In the genomic region with DNA sequence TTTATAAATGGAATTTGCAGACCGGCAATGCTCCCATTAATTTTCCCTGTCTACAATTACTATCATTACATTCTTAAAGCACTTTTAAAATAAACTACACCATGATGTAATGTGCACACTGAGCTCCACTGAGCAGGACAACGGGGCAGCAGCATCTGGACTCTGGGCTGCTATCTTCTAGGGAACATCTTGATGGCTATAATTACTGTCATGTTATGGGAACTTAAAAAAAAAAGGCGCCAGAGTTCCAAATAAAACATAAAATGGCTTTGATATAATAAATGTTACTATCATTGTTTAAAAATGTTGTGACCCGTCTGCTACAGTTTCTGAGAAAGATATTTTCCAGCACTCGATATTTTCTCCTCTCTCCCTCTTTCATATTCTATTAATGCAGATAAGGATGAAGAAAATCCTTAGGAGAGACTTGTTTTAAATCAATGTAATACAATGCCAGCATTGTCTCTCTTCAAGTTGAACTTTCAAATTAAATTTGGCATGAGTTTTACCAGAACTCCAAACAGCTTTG, we compare ENCODE assay signal across 16 cellular contexts.
DNase-seq lines count a peak whose midpoint lies in the region; ATAC-seq and TF ChIP-seq lines count a peak whose summit lies in the region.
"Had no signal": no experiment of that assay in that cellular context is flagged by ENCODE, and none has a peak within 500 bp of the region (broad histone marks: within the 10 kb centered on the region; RNA-seq: fewer than 3 reads in every experiment).

No MANE protein-coding gene starts in this region.

- H4K20me1 ChIP-seq in IMR-90 (ENCODE audit: insufficient read depth, low read length) = no peaks in the 10 kb centered on the region

- H2AFZ ChIP-seq in IMR-90 (replicated peaks; ENCODE audit: low read length, poor library complexity) = no peak overlapping the region

- TF ChIP-seq RAD21 in IMR-90 (IDR thresholded peaks at IDR 0.05; ENCODE audit: low read length) = no peak

- peaks cover 3% of the 10 kb centered on the region for H3K4me1 ChIP-seq in IMR-90 (ENCODE audit: control insufficient read depth, insufficient read depth, low read length)
- H3K4me1 ChIP-seq in gastroesophageal sphincter = peaks cover 4 to 62% (median 17%) of the 10 kb centered on the region in 3 donors

- TF ChIP-seq CTCF in AG04450 (IDR thresholded peaks at IDR 0.05; ENCODE audit: low read depth, low read length) (no peak), IMR-90 (conservative IDR thresholded peaks at IDR 0.05; ENCODE audit: low read depth, low read length) (no peak), gastroesophageal sphincter (IDR thresholded peaks at IDR 0.05) (no peak), nephron (IDR thresholded peaks at IDR 0.05; ENCODE audit: unreplicated experiment in 3 of 3) (no peak)

- H3K4me2 ChIP-seq in IMR-90 (ENCODE audit: low read depth, low read length) = no peak overlapping the region

- H3K27ac Mint-ChIP-seq in nephron = peak overlapping the region; percentile 28 to 83 (median 66)
- H3K27ac Mint-ChIP-seq: H9 had no signal

- peaks cover 30% of the 10 kb centered on the region for H3K4me1 Mint-ChIP-seq in nephron
- H3K4me1 Mint-ChIP-seq: H9 had no signal

- H3K4ac ChIP-seq in IMR-90 (ENCODE audit: low read depth, low read length) = no peak overlapping the region

- dilution Hi-C loops in IMR-90 (cut with HindIII; ENCODE audit: low sequenced_read_pairs, unreplicated experiment) = no loop called here

- no peak overlapping the region for H2AK5ac ChIP-seq in IMR-90 (ENCODE audit: low read depth, low read length)

- H3K18ac ChIP-seq in IMR-90 (ENCODE audit: low read depth, low read length) = no peak overlapping the region

- peaks cover 3% of the 10 kb centered on the region for H3K9me3 Mint-ChIP-seq in nephron
- H3K9me3 Mint-ChIP-seq: H9 had no signal

- H3K4me3 ChIP-seq in AG04450 (ENCODE audit: low read depth, low read length) (no peak overlapping the region), IMR-90 (ENCODE audit: insufficient read depth, low read depth, low read length) (no peak overlapping the region), gastroesophageal sphincter (no peak overlapping the region)

- WGBS in IMR-90 (ENCODE audit: extremely low coverage in 2 of 2, insufficient read length in 1 of 2), 2 experiments = no CpG with 5 or more reads among the region's 5 CpGs
- WGBS in gastroesophageal sphincter (ENCODE audit: low coverage in 1 of 2), 2 donors = 10 to 11% methylated on average over 5 of the region's 5 CpGs

- H3K36me3 Mint-ChIP-seq in nephron (ENCODE audit: low read depth) = no peaks in the 10 kb centered on the region

- no peak overlapping the region for H4K8ac ChIP-seq in IMR-90 (ENCODE audit: low read depth in 2 of 2, low read length in 2 of 2)

- H3K36me3 ChIP-seq in IMR-90 (ENCODE audit: control insufficient read depth, insufficient read depth, low read length) (no peaks in the 10 kb centered on the region), gastroesophageal sphincter (no peaks in the 10 kb centered on the region)

- no peak overlapping the region for H2AK9ac ChIP-seq in IMR-90 (replicated peaks; ENCODE audit: low read depth, low read length, poor library complexity)

- H4K91ac ChIP-seq in IMR-90 (ENCODE audit: insufficient read depth, low read depth, low read length) = no peak overlapping the region

- no peak overlapping the region for H3K56ac ChIP-seq in IMR-90 (ENCODE audit: extremely low read depth, insufficient read depth, low read length)

- H3K27me3 ChIP-seq in AG04450 (ENCODE audit: control insufficient read depth, insufficient read depth, low read length) (no peaks in the 10 kb centered on the region), IMR-90 (ENCODE audit: control insufficient read depth, insufficient read depth, low read length) (no peaks in the 10 kb centered on the region), gastroesophageal sphincter (no peaks in the 10 kb centered on the region)

- H2BK5ac ChIP-seq in IMR-90 (ENCODE audit: low read depth, low read length, poor library complexity, severe bottlenecking) = no peak overlapping the region

- ATAC-seq in IMR-90 (ENCODE audit: low read depth) (peak; percentile 91), gastroesophageal sphincter (no peak)
- ATAC-seq: Panc1 had no signal

- H3K14ac ChIP-seq in IMR-90 (replicated peaks; ENCODE audit: low read depth, low read length) = no peak overlapping the region

- H2BK20ac ChIP-seq in IMR-90 (ENCODE audit: low read depth, low read length) = no peak overlapping the region

- H3K27ac ChIP-seq in AG04450 (ENCODE audit: low read depth, low read length) (no peak overlapping the region), IMR-90 (ENCODE audit: insufficient read depth, low read length) (no peak overlapping the region), gastroesophageal sphincter (peak overlapping the region in 3 of 4 donors; percentile 12 to 55 (median 49))

- no peak overlapping the region for H3K23ac ChIP-seq in IMR-90 (ENCODE audit: low read depth, low read length)

- no peak for TF ChIP-seq POLR2A in IMR-90 (IDR thresholded peaks at IDR 0.05; ENCODE audit: low read depth, low read length)
- no peak for TF ChIP-seq POLR2A in gastroesophageal sphincter (IDR thresholded peaks at IDR 0.05)

- CTCF ChIA-PET in AG04450 (lab: Charles Lee) = interaction anchor here (0.8 kb wide), 1 partner anchor 172 kb away, joined by 3 read pairs; no protein-coding TSS in a partner anchor
- CTCF ChIA-PET in IMR-90 (lab: Yijun Ruan, JAX) = no interaction called here

- BruUV-seq in IMR-90 (replicated peaks; lab: Mats Ljungman, UMichigan) = no TSS peak

- H3K9ac ChIP-seq in IMR-90 (ENCODE audit: low read depth, low read length) = no peak overlapping the region

- POLR2A ChIA-PET in AG04450 (lab: Yijun Ruan, JAX) = interaction anchor here (1.1 to 1.2 kb wide), 2 partner anchors 10 to 68 kb away, joined by 3 to 5 read pairs; no protein-coding TSS in a partner anchor
- POLR2A ChIA-PET in IMR-90 (lab: Charles Lee; ENCODE audit: unreplicated experiment) = no interaction called here

- no peaks in the 10 kb centered on the region for H3K9me3 ChIP-seq in AG04450 (ENCODE audit: control insufficient read depth, insufficient read depth, low read length)
- H3K9me3 ChIP-seq in IMR-90 (ENCODE audit: control insufficient read depth, insufficient read depth, low read length) = no peaks in the 10 kb centered on the region
- H3K9me3 ChIP-seq in gastroesophageal sphincter = no peaks in the 10 kb centered on the region

- no peak overlapping the region for H4K5ac ChIP-seq in IMR-90 (ENCODE audit: low read depth, low read length)

- H3K9me1 ChIP-seq in IMR-90 (ENCODE audit: insufficient read depth, low read length) = peaks cover 13% of the 10 kb centered on the region; the same call in 1 of the 2 replicates

- intact Hi-C loops in IMR-90 (cut with micrococcal nuclease) = no loop called here

- no peak for TF ChIP-seq EP300 in gastroesophageal sphincter (IDR thresholded peaks at IDR 0.05)

- DNase-seq in AG04450 (ENCODE audit: low read depth, low spot score) (peak; percentile 21), IMR-90 (peak; percentile 65), NCI-H187 treated with DMSO at 0.1 percent for 48 hours (lab: John Stamatoyannopoulos, UW) (no peak)
- DNase-seq in stimulated activated naive CD4-positive, alpha-beta T cell (lab: John Stamatoyannopoulos, UW) = no peak
- no peak for DNase-seq in activated CD4-positive, CD25-positive, alpha-beta regulatory T cell (lab: John Stamatoyannopoulos, UW)
- DNase-seq: AML-193, DMS79, H9, NCI-H1105, NCI-H1694, NCI-H2107, NCI-H2227 treated with DMSO at 0.1 percent for 48 hours, NCI-H524 had no signal

- H3K79me1 ChIP-seq in IMR-90 (ENCODE audit: low read depth in 1 of 2, low read length in 2 of 2) = no peaks in the 10 kb centered on the region

- no peak overlapping the region for H2BK15ac ChIP-seq in IMR-90 (ENCODE audit: low read depth, low read length)

- no peak overlapping the region for H2BK120ac ChIP-seq in IMR-90 (ENCODE audit: low read depth, low read length)

- H3K27me3 Mint-ChIP-seq in nephron (ENCODE audit: low read depth) = peaks cover 8% of the 10 kb centered on the region

- H3K4me3 Mint-ChIP-seq in nephron = no peak overlapping the region
- H3K4me3 Mint-ChIP-seq: H9 had no signal

- in situ Hi-C loops in IMR-90 (cut with MboI; ENCODE audit: low sequenced_read_pairs) = no loop called here

TF ChIP-seq in IMR-90, 13 proteins besides CTCF, POLR2A, EP300 and RAD21:
- TF ChIP-seq BHLHE40 (IDR thresholded peaks at IDR 0.05; ENCODE audit: low read depth, low read length) = no peak
- no peak for TF ChIP-seq NFE2L2 (IDR thresholded peaks at IDR 0.05; ENCODE audit: low read depth, low read length)
- no peak for TF ChIP-seq MXI1 (IDR thresholded peaks at IDR 0.05; ENCODE audit: borderline replicate concordance, low read depth, low read length)
- TF ChIP-seq RCOR1 (IDR thresholded peaks at IDR 0.05; ENCODE audit: insufficient replicate concordance, low read length) = no peak
- TF ChIP-seq USF2 (IDR thresholded peaks at IDR 0.05; ENCODE audit: low read depth, low read length) = no peak
- TF ChIP-seq, protein P1, sequence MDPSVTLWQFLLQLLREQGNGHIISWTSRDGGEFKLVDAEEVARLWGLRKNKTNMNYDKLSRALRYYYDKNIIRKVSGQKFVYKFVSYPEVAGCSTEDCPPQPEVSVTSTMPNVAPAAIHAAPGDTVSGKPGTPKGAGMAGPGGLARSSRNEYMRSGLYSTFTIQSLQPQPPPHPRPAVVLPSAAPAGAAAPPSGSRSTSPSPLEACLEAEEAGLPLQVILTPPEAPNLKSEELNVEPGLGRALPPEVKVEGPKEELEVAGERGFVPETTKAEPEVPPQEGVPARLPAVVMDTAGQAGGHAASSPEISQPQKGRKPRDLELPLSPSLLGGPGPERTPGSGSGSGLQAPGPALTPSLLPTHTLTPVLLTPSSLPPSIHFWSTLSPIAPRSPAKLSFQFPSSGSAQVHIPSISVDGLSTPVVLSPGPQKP (IDR thresholded peaks at IDR 0.05; ENCODE audit: borderline replicate concordance, low read depth, low read length) = no peak
- TF ChIP-seq CHD1 (IDR thresholded peaks at IDR 0.05; ENCODE audit: low read depth, low read length) = no peak
- TF ChIP-seq RFX5 (IDR thresholded peaks at IDR 0.05; ENCODE audit: low read depth, low read length) = no peak

Comparison
In these comparisons a context has a peak if more than half of its experiments do, and no peak if none do; other contexts are left out.
1. DNase-seq: peak in AG04450 (single experiment) and IMR-90 (single experiment); none in stimulated activated naive CD4-positive, alpha-beta T cell (0 of 6), NCI-H187 treated with DMSO at 0.1 percent for 48 hours (single experiment) and activated CD4-positive, CD25-positive, alpha-beta regulatory T cell (0 of 4).
2. H3K27ac ChIP-seq: peak in gastroesophageal sphincter (3 of 4); none in AG04450 (single experiment) and IMR-90 (single experiment).